17 cellular contexts compared by ENCODE assay signal in genomic region chr1:118785246-118785645, GRCh38.
DNase-seq lines count a peak whose midpoint lies in the region; TF ChIP-seq lines count a peak whose summit lies in the region.
"Had no signal": no experiment of that assay in that cellular context is flagged by ENCODE, and none has a peak within 500 bp of the region (broad histone marks: within the 10 kb centered on the region; RNA-seq: fewer than 3 reads in every experiment).

No MANE protein-coding gene starts in this region.

- no peaks in the 10 kb centered on the region for H3K36me3 Mint-ChIP-seq in MCF 10A (ENCODE audit: insufficient read depth, unreplicated experiment)

- H3K9me3 ChIP-seq in right atrium auricular region: peaks cover 0 to 3% of the 10 kb centered on the region in 2 donors
- H3K9me3 ChIP-seq: neutrophil had no signal

- H3K27me3 ChIP-seq in dorsolateral prefrontal cortex (peaks cover 0 to 9% (median 0%) of the 10 kb centered on the region in 45 donors), right atrium auricular region (no peaks in the 10 kb centered on the region)
- H3K27me3 ChIP-seq: cardiac muscle cell, neutrophil, tibial artery had no signal

- H3K4me1 ChIP-seq in right atrium auricular region: no peaks in the 10 kb centered on the region
- H3K4me1 ChIP-seq: tibial artery had no signal

- DNase-seq in NCI-H1105 treated with DMSO at 0.1 percent for 48 hours (lab: John Stamatoyannopoulos, UW) (peak; percentile 17), NCI-H1105 (lab: John Stamatoyannopoulos, UW) (no peak), MV-4-11 (lab: John Stamatoyannopoulos, UW) (peak; percentile 85), MCF 10A (ENCODE audit: unreplicated experiment) (peak; percentile 74), stromal cell of bone marrow (ENCODE audit: low read depth) (peak; percentile 26), LoVo (ENCODE audit: low spot score) (no peak), dorsolateral prefrontal cortex (no peak), right atrium auricular region (ENCODE audit: low spot score) (no peak)
- DNase-seq: activated CD8-positive, alpha-beta T cell treated with anti-CD3 and anti-CD28 coated beads for 36 hours; activated effector memory CD4-positive, alpha-beta T cell treated with anti-CD3 and anti-CD28 coated beads, Interleukin-2, amount 50 U/mL, for 16 hours; GOT3; NCI-H146; stimulated activated CD4-positive, alpha-beta T cell treated with anti-CD3 and anti-CD28 coated beads, Interleukin-12 subunit alpha, Interleukin-12 subunit beta, amount 100 ng/mL, for 4 hours had no signal

- H3K36me3 ChIP-seq in right atrium auricular region: no peaks in the 10 kb centered on the region
- H3K36me3 ChIP-seq: cardiac muscle cell, neutrophil, tibial artery had no signal

- H3K4me3 Mint-ChIP-seq in MCF 10A (ENCODE audit: unreplicated experiment): no peak overlapping the region
- H3K4me3 Mint-ChIP-seq: activated CD8-positive, alpha-beta T cell treated with anti-CD3 and anti-CD28 coated beads for 36 hours; T-helper 1 cell treated with Interleukin-12 subunit alpha and Interleukin-12 subunit beta and Interleukin-4 antibody, amounts not matched to agents 30 μg/mL and 1 μg/mL, for 36 hours had no signal

- intact Hi-C loops in MCF 10A (cut with micrococcal nuclease) (no loop called here), dorsolateral prefrontal cortex (cut with DNase I) (no loop called here)

- H3K4me1 Mint-ChIP-seq in MCF 10A (ENCODE audit: insufficient read depth, unreplicated experiment): peaks cover 16% of the 10 kb centered on the region

- H3K27ac ChIP-seq in dorsolateral prefrontal cortex (no peak overlapping the region), right atrium auricular region (no peak overlapping the region)
- H3K27ac ChIP-seq: cardiac muscle cell, neutrophil, tibial artery had no signal

- TF ChIP-seq CTCF in MCF 10A (IDR thresholded peaks at IDR 0.05; ENCODE audit: unreplicated experiment) (no peak), dorsolateral prefrontal cortex (IDR thresholded peaks at IDR 0.05 in 54 of 56, conservative IDR thresholded peaks at IDR 0.05 in 2 of 56; ENCODE audit: low read depth in 1 of 56, partially characterized antibody in 56 of 56) (no peak), right atrium auricular region (IDR thresholded peaks at IDR 0.05) (no peak)

- H3K9me3 Mint-ChIP-seq in MCF 10A (ENCODE audit: unreplicated experiment): peaks cover 9% of the 10 kb centered on the region

- no peaks in the 10 kb centered on the region for H3K27me3 Mint-ChIP-seq in MCF 10A (ENCODE audit: insufficient read depth, unreplicated experiment)
- H3K27me3 Mint-ChIP-seq: activated CD8-positive, alpha-beta T cell treated with anti-CD3 and anti-CD28 coated beads for 36 hours had no signal

- no TSS peak for BruUV-seq in MCF 10A (replicated peaks; lab: Mats Ljungman, UMichigan)

- H3K27ac Mint-ChIP-seq in MCF 10A (ENCODE audit: low read depth, unreplicated experiment): no peak overlapping the region
- H3K27ac Mint-ChIP-seq: activated CD8-positive, alpha-beta T cell treated with anti-CD3 and anti-CD28 coated beads for 36 hours; T-helper 1 cell treated with Interleukin-12 subunit alpha and Interleukin-12 subunit beta and Interleukin-4 antibody, amounts not matched to agents 30 μg/mL and 1 μg/mL, for 36 hours had no signal

- H3K4me3 ChIP-seq in dorsolateral prefrontal cortex (no peak overlapping the region), right atrium auricular region (no peak overlapping the region)
- H3K4me3 ChIP-seq: cardiac muscle cell, tibial artery had no signal

- CTCF ChIA-PET in MCF 10A (lab: Yijun Ruan, JAX): no interaction called here

- POLR2A ChIA-PET in MCF 10A (lab: Yijun Ruan, JAX): interaction anchor here (0.6 kb wide), 1 partner anchor 280 kb away, joined by 3 read pairs; no protein-coding TSS in a partner anchor

Comparison
In these comparisons a context has a peak if more than half of its experiments do, and no peak if none do; other contexts are left out.
1. DNase-seq: peak in NCI-H1105 treated with DMSO at 0.1 percent for 48 hours (single experiment), MV-4-11 (single experiment), MCF 10A (single experiment) and stromal cell of bone marrow (single experiment); none in NCI-H1105 (single experiment), LoVo (single experiment), dorsolateral prefrontal cortex (0 of 10) and right atrium auricular region (single experiment).